ENCODE assay signal across 8 cellular contexts in genomic region chr5:177426566-177427210, GRCh38. TPM values are rescaled to one million over a fixed set of nuclear protein-coding genes. Genes with fewer than 3 reads are reported as not detected.
DNase-seq lines count a peak whose midpoint lies in the region; ATAC-seq and TF ChIP-seq lines count a peak whose summit lies in the region.

TSS of gene GRK6 (plus strand) at chr5:177426676. CDS start at chr5:177426846, 170 bp downstream.

- intact Hi-C loops in activated CD8-positive, alpha-beta T cell treated with anti-CD3 and anti-CD28 coated beads for 36 hours (cut with micrococcal nuclease): no loop called here
- intact Hi-C loops in mucosa of descending colon (cut with DNase I, micrococcal nuclease): no loop called here

- H3K9me3 Mint-ChIP-seq in activated CD8-positive, alpha-beta T cell treated with anti-CD3 and anti-CD28 coated beads for 36 hours: no peaks in the 10 kb centered on the region

- H3K27ac ChIP-seq in thymus (ENCODE audit: low read depth): peak within 1 kb of the TSS; percentile 98

- POLR2A ChIA-PET in activated CD8-positive, alpha-beta T cell treated with anti-CD3 and anti-CD28 coated beads for 36 hours (lab: Charles Lee): interaction anchor here (0.6 to 15.2 kb wide), 22 partner anchors 9 to 123 kb away, joined by 3 to 606 read pairs (median 4); partner anchors contain the start of genes F12, LMAN2, PRELID1 and PRR7

- CTCF ChIA-PET in activated CD8-positive, alpha-beta T cell treated with anti-CD3 and anti-CD28 coated beads for 36 hours (lab: Charles Lee): interaction anchor here (0.7 to 10.5 kb wide), 10 partner anchors 12 to 109 kb away, joined by 3 to 159 read pairs (median 5); partner anchors contain the start of genes F12 and PFN3

- H3K4me1 ChIP-seq in ES-I3 (ENCODE audit: insufficient read depth, low read length): peaks cover 10% of the 10 kb centered on the region
- no peaks in the 10 kb centered on the region for H3K4me1 ChIP-seq in endocrine pancreas (ENCODE audit: control insufficient read depth, insufficient read depth, low read length)
- H3K4me1 ChIP-seq in mucosa of descending colon (ENCODE audit: low read depth): peaks cover 23% of the 10 kb centered on the region
- peaks cover 47% of the 10 kb centered on the region for H3K4me1 ChIP-seq in thymus (ENCODE audit: control insufficient read depth, insufficient read depth, low read length)

- peaks cover 45% of the 10 kb centered on the region for H3K36me3 Mint-ChIP-seq in activated CD8-positive, alpha-beta T cell treated with anti-CD3 and anti-CD28 coated beads for 36 hours (ENCODE audit: low read depth)

- no peaks in the 10 kb centered on the region for H3K9me3 ChIP-seq in ES-I3 (ENCODE audit: control insufficient read depth, insufficient read depth, low read length)
- H3K9me3 ChIP-seq in endocrine pancreas (ENCODE audit: control insufficient read depth, low read length): no peaks in the 10 kb centered on the region
- no peaks in the 10 kb centered on the region for H3K9me3 ChIP-seq in mucosa of descending colon
- no peaks in the 10 kb centered on the region for H3K9me3 ChIP-seq in thymus (ENCODE audit: control insufficient read depth)

- peak within 1 kb of the TSS; percentile 80 for H3K9ac ChIP-seq in ES-I3 (ENCODE audit: low read depth, low read length)
- H3K9ac ChIP-seq in endocrine pancreas (ENCODE audit: control insufficient read depth, insufficient read depth, low read length): peak within 1 kb of the TSS; percentile 81

- H3K27me3 Mint-ChIP-seq in activated CD8-positive, alpha-beta T cell treated with anti-CD3 and anti-CD28 coated beads for 36 hours: no peaks in the 10 kb centered on the region

- no peaks in the 10 kb centered on the region for H3K36me3 ChIP-seq in ES-I3 (ENCODE audit: insufficient read depth, low read length)
- no peaks in the 10 kb centered on the region for H3K36me3 ChIP-seq in endocrine pancreas (ENCODE audit: control insufficient read depth, insufficient read depth, low read length)
- peaks cover 7% of the 10 kb centered on the region for H3K36me3 ChIP-seq in mucosa of descending colon (ENCODE audit: low read depth)
- H3K36me3 ChIP-seq in thymus (ENCODE audit: control insufficient read depth, insufficient read depth): peaks cover 5% of the 10 kb centered on the region

- ATAC-seq in GM21723 (IDR thresholded peaks at IDR 0.05; ENCODE audit: unreplicated experiment) (peak; percentile 10), mucosa of descending colon (peak; percentile 13)
- peak; percentile 6 for ATAC-seq in activated CD8-positive, alpha-beta T cell treated with anti-CD3 and anti-CD28 coated beads for 36 hours

- H3K4me3 ChIP-seq in endocrine pancreas (ENCODE audit: control insufficient read depth, insufficient read depth, low read length) (no peak within 1 kb of the TSS), mucosa of descending colon (peak within 1 kb of the TSS; percentile 80), thymus (ENCODE audit: low read length) (peak within 1 kb of the TSS; percentile 90)

- TF ChIP-seq CTCF in activated CD8-positive, alpha-beta T cell treated with anti-CD3 and anti-CD28 coated beads for 36 hours (IDR thresholded peaks at IDR 0.05): no peak
- no peak for TF ChIP-seq CTCF in mucosa of descending colon (IDR thresholded peaks at IDR 0.05)

- H3K4me1 Mint-ChIP-seq in activated CD8-positive, alpha-beta T cell treated with anti-CD3 and anti-CD28 coated beads for 36 hours (ENCODE audit: low read depth): peaks cover 42% of the 10 kb centered on the region

- peak within 1 kb of the TSS; percentile 97 for H3K4me3 Mint-ChIP-seq in activated CD8-positive, alpha-beta T cell treated with anti-CD3 and anti-CD28 coated beads for 36 hours

- WGBS in thymus: under 1% methylated on average over 82 of the region's 82 CpGs

- no peaks in the 10 kb centered on the region for H3K27me3 ChIP-seq in endocrine pancreas (ENCODE audit: control insufficient read depth, insufficient read depth, low read length)
- no peaks in the 10 kb centered on the region for H3K27me3 ChIP-seq in thymus (ENCODE audit: control insufficient read depth, insufficient read depth)

- DNase-seq in LHCN-M2 (ENCODE audit: low read depth): peak; percentile 35
- DNase-seq in activated CD8-positive, alpha-beta T cell treated with anti-CD3 and anti-CD28 coated beads for 36 hours: peak; percentile 81
- DNase-seq in mucosa of descending colon: peak; percentile 72 to 90 (median 86)
- DNase-seq in NCI-H526 treated with DMSO at 0.1 percent for 48 hours (lab: John Stamatoyannopoulos, UW): no peak

- peak within 1 kb of the TSS; percentile 98 for H3K27ac Mint-ChIP-seq in activated CD8-positive, alpha-beta T cell treated with anti-CD3 and anti-CD28 coated beads for 36 hours

RNA-seq across cellular contexts. Expression of gene GRK6, which starts in this region (rescaled TPM):
- total RNA-seq in LHCN-M2 (2014; rRNA removed) (23.8 TPM in 2 replicates), mucosa of descending colon (10 to 100 TPM; 38.4 to 48.1 (median 46.7) TPM)
- polyA plus RNA-seq in LHCN-M2 (2012): 22.7 TPM
- 100 to 1,000 TPM; 133 to 137 TPM for total RNA-seq in activated CD8-positive, alpha-beta T cell treated with anti-CD3 and anti-CD28 coated beads for 36 hours
- polyA plus RNA-seq in thymus: 36.3 TPM
